ENCODE assay signal across 8 cellular contexts in the genomic region with DNA sequence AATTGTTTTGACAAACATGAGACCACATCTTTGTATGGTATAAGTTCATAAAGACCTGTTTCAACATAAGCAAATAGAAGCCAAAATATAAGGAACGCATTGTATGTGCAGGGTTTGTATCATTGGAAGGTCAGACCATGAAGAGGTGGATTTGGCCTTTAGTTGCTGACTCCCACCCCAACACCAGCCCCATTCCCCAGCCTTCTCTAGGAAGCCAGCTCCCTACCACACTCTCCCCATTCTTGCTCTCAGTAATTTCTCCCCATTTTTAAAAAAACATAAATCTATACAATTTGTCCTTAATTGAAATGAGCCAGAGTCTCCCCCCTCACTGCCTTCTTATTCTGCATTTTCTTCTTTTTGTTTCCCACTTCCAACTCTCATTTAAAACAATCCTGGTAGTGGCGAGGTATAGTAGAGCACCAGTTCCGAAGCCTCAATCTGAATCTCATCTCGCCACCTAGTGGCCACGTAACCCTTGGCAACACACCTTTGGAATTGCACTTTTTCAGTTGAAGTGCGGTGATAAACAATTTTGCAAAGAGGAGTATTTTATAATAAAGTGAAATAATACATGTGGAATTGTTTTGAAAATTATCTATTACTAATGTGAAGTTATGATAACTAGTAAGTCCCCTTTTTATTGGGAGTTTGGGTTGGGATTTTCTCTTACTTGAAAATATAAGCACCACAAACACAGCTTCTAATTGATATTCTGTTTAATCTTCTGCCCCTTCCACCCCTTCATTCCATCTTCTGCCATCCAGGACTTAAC.
DNase-seq lines count a peak whose midpoint lies in the region; ATAC-seq and FAIRE-seq lines count a peak whose summit lies in the region.

No MANE protein-coding gene starts in this region.

- no peaks in the 10 kb centered on the region for H3K9me3 Mint-ChIP-seq in stimulated activated memory B cell treated with anti-CD40 and anti-IgM and Interleukin-4, amounts not matched to agents 10 μg/mL and 1 μg/mL and 100 μg/mL, for 72 hours

- H3K27me3 Mint-ChIP-seq in stimulated activated memory B cell treated with anti-CD40 and anti-IgM and Interleukin-4, amounts not matched to agents 10 μg/mL and 1 μg/mL and 100 μg/mL, for 72 hours: no peaks in the 10 kb centered on the region

- no peaks in the 10 kb centered on the region for H3K36me3 Mint-ChIP-seq in stimulated activated memory B cell treated with anti-CD40 and anti-IgM and Interleukin-4, amounts not matched to agents 10 μg/mL and 1 μg/mL and 100 μg/mL, for 72 hours

- DNase-seq in EL (peak; percentile 30), NCI-H1436 treated with DMSO at 0.1 percent for 48 hours (lab: John Stamatoyannopoulos, UW) (peak; percentile 0), lung microvascular endothelial cell (ENCODE audit: low read depth in 2 of 2) (peak; percentile 46 to 68)
- DNase-seq in activated CD4-positive, CD25-positive, alpha-beta regulatory T cell treated with anti-CD3 and anti-CD28 coated beads, Interleukin-2, amount 50 U/mL, for 72 hours: peak; percentile 53

- peak; percentile 94 for FAIRE-seq in colon (lab: Jason Lieb, UNC)

- peaks cover 6% of the 10 kb centered on the region for H3K4me1 Mint-ChIP-seq in stimulated activated memory B cell treated with anti-CD40 and anti-IgM and Interleukin-4, amounts not matched to agents 10 μg/mL and 1 μg/mL and 100 μg/mL, for 72 hours

- H3K27ac Mint-ChIP-seq in stimulated activated memory B cell treated with anti-CD40 and anti-IgM and Interleukin-4, amounts not matched to agents 10 μg/mL and 1 μg/mL and 100 μg/mL, for 72 hours: no peak overlapping the region

- H3K4me3 Mint-ChIP-seq in stimulated activated memory B cell treated with anti-CD40 and anti-IgM and Interleukin-4, amounts not matched to agents 10 μg/mL and 1 μg/mL and 100 μg/mL, for 72 hours: no peak overlapping the region

- peak; percentile 78 for ATAC-seq in GM21786 (IDR thresholded peaks at IDR 0.05; ENCODE audit: unreplicated experiment)
- ATAC-seq in stimulated activated memory B cell treated with anti-CD40 and anti-IgM and Interleukin-4, amounts not matched to agents 10 μg/mL and 1 μg/mL and 100 μg/mL, for 72 hours: peak; percentile 54
- no peak for ATAC-seq in HG02840 (IDR thresholded peaks at IDR 0.05; ENCODE audit: low FRiP score, unreplicated experiment)

Comparison
In these comparisons a context has a peak if more than half of its experiments do, and no peak if none do; other contexts are left out.
1. DNase-seq: peak in every context shown above with its lines; median percentile 57 in lung microvascular endothelial cell; 53 in activated CD4-positive, CD25-positive, alpha-beta regulatory T cell treated with anti-CD3 and anti-CD28 coated beads, Interleukin-2, amount 50 U/mL, for 72 hours; 30 in EL; 0 in NCI-H1436 treated with DMSO at 0.1 percent for 48 hours.